ENCODE assay signal across 2 cellular contexts in genomic region chr22:43153916-43154315, GRCh38.
TF ChIP-seq lines count a peak whose summit lies in the region.

No MANE protein-coding gene starts in this region.

TF ChIP-seq in A549, 52 proteins besides CTCF, POLR2A, EP300 and RAD21:
- TF ChIP-seq HOXB5 (CRISPR knock-in tag; IDR thresholded peaks at IDR 0.05) (no peak), CHD2 (IDR thresholded peaks at IDR 0.05; ENCODE audit: low read length, partially characterized antibody) (no peak), HDAC2 (IDR thresholded peaks at IDR 0.05) (no peak), KDM1A (IDR thresholded peaks at IDR 0.05; ENCODE audit: low read depth) (no peak), RFX5 (IDR thresholded peaks at IDR 0.05) (no peak), CBX2 (IDR thresholded peaks at IDR 0.05; ENCODE audit: borderline replicate concordance, low read depth) (no peak), ZSCAN20 (CRISPR knock-in tag; IDR thresholded peaks at IDR 0.05) (no peak), HES2 (IDR thresholded peaks at IDR 0.05) (no peak), JUN (IDR thresholded peaks at IDR 0.05) (no peak), FOSB (CRISPR knock-in tag; IDR thresholded peaks at IDR 0.05) (no peak), ZC3H11A (IDR thresholded peaks at IDR 0.05) (no peak), RARB (CRISPR knock-in tag; IDR thresholded peaks at IDR 0.05) (no peak), HOXA7 (CRISPR knock-in tag; IDR thresholded peaks at IDR 0.05) (no peak), ESRRA (IDR thresholded peaks at IDR 0.05; ENCODE audit: borderline replicate concordance, low read length) (no peak)
- TF ChIP-seq, protein P1, sequence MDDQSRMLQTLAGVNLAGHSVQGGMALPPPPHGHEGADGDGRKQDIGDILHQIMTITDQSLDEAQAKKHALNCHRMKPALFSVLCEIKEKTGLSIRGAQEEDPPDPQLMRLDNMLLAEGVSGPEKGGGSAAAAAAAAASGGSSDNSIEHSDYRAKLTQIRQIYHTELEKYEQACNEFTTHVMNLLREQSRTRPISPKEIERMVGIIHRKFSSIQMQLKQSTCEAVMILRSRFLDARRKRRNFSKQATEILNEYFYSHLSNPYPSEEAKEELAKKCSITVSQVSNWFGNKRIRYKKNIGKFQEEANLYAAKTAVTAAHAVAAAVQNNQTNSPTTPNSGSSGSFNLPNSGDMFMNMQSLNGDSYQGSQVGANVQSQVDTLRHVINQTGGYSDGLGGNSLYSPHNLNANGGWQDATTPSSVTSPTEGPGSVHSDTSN (IDR thresholded peaks at IDR 0.05), result no peak
TF ChIP-seq in A549: peak in this region for 0.

TF ChIP-seq in GM12878, 131 proteins besides CTCF, POLR2A, EP300 and RAD21:
- TF ChIP-seq PKNOX1 (IDR thresholded peaks at IDR 0.05), result no peak
- no peak for TF ChIP-seq CHD2 (IDR thresholded peaks at IDR 0.05; ENCODE audit: borderline replicate concordance, low read depth, low read length)
- TF ChIP-seq TAF1 (IDR thresholded peaks at IDR 0.05; ENCODE audit: borderline replicate concordance, low read depth, low read length), result no peak
- TF ChIP-seq SMAD1 (IDR thresholded peaks at IDR 0.05; ENCODE audit: low read depth, partially characterized antibody), result no peak
- no peak for TF ChIP-seq NFXL1 (IDR thresholded peaks at IDR 0.05; ENCODE audit: borderline replicate concordance)
- TF ChIP-seq FOXM1 (IDR thresholded peaks at IDR 0.05; ENCODE audit: low read depth, low read length), result no peak
- no peak for TF ChIP-seq SIX5 (IDR thresholded peaks at IDR 0.05; ENCODE audit: low read depth, low read length, severe bottlenecking)
- TF ChIP-seq NR2C2 (IDR thresholded peaks at IDR 0.05; ENCODE audit: borderline replicate concordance, control insufficient read depth, insufficient read length, low read depth), result no peak
- TF ChIP-seq SMARCA5 (IDR thresholded peaks at IDR 0.05), result no peak
- no peak for TF ChIP-seq NFIC (IDR thresholded peaks at IDR 0.05; ENCODE audit: low read depth, low read length)
- no peak for TF ChIP-seq KDM1A (IDR thresholded peaks at IDR 0.05; ENCODE audit: borderline replicate concordance)
- no peak for TF ChIP-seq ATF2 (IDR thresholded peaks at IDR 0.05; ENCODE audit: low read length)
